8 cellular contexts compared by ENCODE assay signal in the genomic region with DNA sequence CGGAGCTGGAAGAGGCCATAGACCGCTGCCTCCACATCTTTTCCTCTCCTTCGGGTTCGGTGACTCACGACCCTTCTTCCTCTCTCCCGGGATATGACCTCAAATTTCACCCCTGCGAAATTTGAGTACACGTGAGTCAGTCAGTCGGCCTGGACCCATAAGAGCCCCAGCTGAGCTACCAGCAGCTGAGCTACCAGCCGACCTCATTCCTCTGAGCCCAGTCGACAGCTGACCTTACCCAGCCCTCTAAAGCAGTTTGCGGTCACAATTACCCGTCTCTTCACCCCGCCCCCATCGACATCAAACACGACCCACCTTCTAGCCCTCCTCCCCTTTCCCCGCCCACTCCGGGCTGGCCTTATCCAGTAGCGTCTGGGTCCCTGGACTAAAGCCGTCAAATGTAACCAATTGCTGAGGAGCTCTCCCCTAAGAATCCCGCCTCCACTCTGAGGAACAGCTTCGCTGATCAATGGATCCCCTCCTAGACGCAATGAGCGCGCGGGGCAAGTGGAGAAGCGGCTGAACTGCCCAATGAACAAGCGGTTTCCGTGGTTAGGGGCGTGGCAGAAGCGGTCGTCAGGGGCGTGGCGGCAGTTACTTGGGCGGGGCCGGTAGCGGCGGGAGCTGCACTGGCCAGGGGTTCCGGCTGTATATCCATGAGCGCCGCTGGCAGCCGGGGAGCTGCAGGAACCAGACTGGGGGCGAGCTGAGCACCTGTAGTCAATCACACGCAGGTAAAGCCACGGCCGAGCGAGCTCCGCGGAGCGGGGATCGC. TPM values are rescaled to one million over a fixed set of nuclear protein-coding genes. Genes with fewer than 3 reads are reported as not detected.
DNase-seq lines count a peak whose midpoint lies in the region; ATAC-seq and TF ChIP-seq lines count a peak whose summit lies in the region.

A gene with protein sequence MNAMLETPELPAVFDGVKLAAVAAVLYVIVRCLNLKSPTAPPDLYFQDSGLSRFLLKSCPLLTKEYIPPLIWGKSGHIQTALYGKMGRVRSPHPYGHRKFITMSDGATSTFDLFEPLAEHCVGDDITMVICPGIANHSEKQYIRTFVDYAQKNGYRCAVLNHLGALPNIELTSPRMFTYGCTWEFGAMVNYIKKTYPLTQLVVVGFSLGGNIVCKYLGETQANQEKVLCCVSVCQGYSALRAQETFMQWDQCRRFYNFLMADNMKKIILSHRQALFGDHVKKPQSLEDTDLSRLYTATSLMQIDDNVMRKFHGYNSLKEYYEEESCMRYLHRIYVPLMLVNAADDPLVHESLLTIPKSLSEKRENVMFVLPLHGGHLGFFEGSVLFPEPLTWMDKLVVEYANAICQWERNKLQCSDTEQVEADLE (plus strand): TSS at position 627 of the 775 bp plus-strand sequence. CDS start 27,872 bp downstream, outside the sequence.

- H3K27me3 ChIP-seq in right atrium auricular region, result no peaks in the 10 kb centered on the region
- H3K27me3 ChIP-seq in vagina, result no peaks in the 10 kb centered on the region

- H3K4me1 ChIP-seq in right atrium auricular region (peaks cover 0 to 56% of the 10 kb centered on the region in 2 donors), vagina (peaks cover 44% of the 10 kb centered on the region)

- no peaks in the 10 kb centered on the region for H3K9me3 ChIP-seq in right atrium auricular region
- no peaks in the 10 kb centered on the region for H3K9me3 ChIP-seq in vagina

- peak; percentile 12 to 82 for TF ChIP-seq POLR2A in vagina (IDR thresholded peaks at IDR 0.05)

- H3K36me3 ChIP-seq in right atrium auricular region (no peaks in the 10 kb centered on the region), vagina (no peaks in the 10 kb centered on the region)

- intact Hi-C loops in T-helper 2 cell treated with Interferon-gamma antibody and Interleukin-4, amounts not matched to agents 100 ng/mL and 5 ng/mL, for 36 hours (cut with micrococcal nuclease), result loop anchor here (1.0 to 5.0 kb wide), 7 partner anchors 31 to 466 kb away; a partner anchor contains a TSS
- intact Hi-C loops in vagina (cut with DNase I), result no loop called here

- peak; percentile 91 for ATAC-seq in GM18499 (IDR thresholded peaks at IDR 0.05; ENCODE audit: insufficient read depth, unreplicated experiment)
- peak; percentile 96 for ATAC-seq in HG02943 (IDR thresholded peaks at IDR 0.05; ENCODE audit: low read depth, unreplicated experiment)

- H3K4me3 ChIP-seq in right atrium auricular region, result peak within 1 kb of the TSS; percentile 72 to 83
- peak within 1 kb of the TSS; percentile 82 to 99 for H3K4me3 ChIP-seq in vagina

- peak within 1 kb of the TSS; percentile 93 to 95 for H3K27ac ChIP-seq in right atrium auricular region
- peak within 1 kb of the TSS; percentile 94 for H3K27ac ChIP-seq in vagina

- no peak for TF ChIP-seq CTCF in right atrium auricular region (IDR thresholded peaks at IDR 0.05)
- TF ChIP-seq CTCF in vagina (IDR thresholded peaks at IDR 0.05), result no peak

- DNase-seq in NCI-H187 treated with DMSO at 0.1 percent for 48 hours (lab: John Stamatoyannopoulos, UW) (peak; percentile 97), anterior cingulate cortex (lab: John Stamatoyannopoulos, UW) (peak; percentile 89 to 100 (median 99)), right atrium auricular region (ENCODE audit: low spot score) (peak; percentile 99), putamen (ENCODE audit: low spot score) (peak; percentile 100), vagina (ENCODE audit: extremely low spot score in 2 of 2) (peak; percentile 99 to 100)

RNA-seq across cellular contexts. Expression of the gene that starts here (rescaled TPM):
- total RNA-seq in T-helper 2 cell treated with Interferon-gamma antibody and Interleukin-4, amounts not matched to agents 100 ng/mL and 5 ng/mL, for 36 hours, result 67.8 and 75.5 TPM in 2 replicates
- total RNA-seq in right atrium auricular region, result 100 to 1,000 TPM; 115 to 118 TPM
- total RNA-seq in vagina, result 33.6 TPM

Comparison
In these comparisons a context has a peak if more than half of its experiments do, and no peak if none do; other contexts are left out.
1. Peak in every context shown above with its lines: DNase-seq, ATAC-seq, H3K4me3 ChIP-seq and H3K27ac ChIP-seq.